ENCODE assay signal across 15 cellular contexts in genomic region chr15:29183071-29183831, GRCh38.
DNase-seq lines count a peak whose midpoint lies in the region; ATAC-seq and TF ChIP-seq lines count a peak whose summit lies in the region.
"Had no signal": no experiment of that assay in that cellular context is flagged by ENCODE, and none has a peak within 500 bp of the region (broad histone marks: within the 10 kb centered on the region; RNA-seq: fewer than 3 reads in every experiment).

No MANE protein-coding gene starts in this region.

- H3K4me1 Mint-ChIP-seq in activated CD8-positive, alpha-beta T cell treated with anti-CD3 and anti-CD28 coated beads for 36 hours (ENCODE audit: low read depth): peaks cover 9% of the 10 kb centered on the region
- H3K4me1 Mint-ChIP-seq in activated CD8-positive, alpha-beta T cell treated with anti-CD3 and anti-CD28 coated beads, Interleukin-2, amount 10 ng/mL, durations not matched to agents 7 days and 5 days (ENCODE audit: low read depth): no peaks in the 10 kb centered on the region
- peaks cover 13% of the 10 kb centered on the region for H3K4me1 Mint-ChIP-seq in HFFc6 (ENCODE audit: low read depth)
- H3K4me1 Mint-ChIP-seq: B cell had no signal

- H3K27ac Mint-ChIP-seq in activated CD8-positive, alpha-beta T cell treated with anti-CD3 and anti-CD28 coated beads for 36 hours: no peak overlapping the region
- no peak overlapping the region for H3K27ac Mint-ChIP-seq in activated CD8-positive, alpha-beta T cell treated with anti-CD3 and anti-CD28 coated beads, Interleukin-2, amount 10 ng/mL, durations not matched to agents 7 days and 5 days
- H3K27ac Mint-ChIP-seq in HFFc6: no peak overlapping the region
- H3K27ac Mint-ChIP-seq: B cell, progenitor cell of endocrine pancreas had no signal

- H3K36me3 Mint-ChIP-seq in activated CD8-positive, alpha-beta T cell treated with anti-CD3 and anti-CD28 coated beads for 36 hours (ENCODE audit: low read depth): no peaks in the 10 kb centered on the region
- H3K36me3 Mint-ChIP-seq in activated CD8-positive, alpha-beta T cell treated with anti-CD3 and anti-CD28 coated beads, Interleukin-2, amount 10 ng/mL, durations not matched to agents 7 days and 5 days (ENCODE audit: low read depth): no peaks in the 10 kb centered on the region
- peaks cover 4% of the 10 kb centered on the region; the same call in 1 of the 2 replicates for H3K36me3 Mint-ChIP-seq in HFFc6 (ENCODE audit: low read depth)

- POLR2A ChIA-PET in activated CD8-positive, alpha-beta T cell treated with anti-CD3 and anti-CD28 coated beads for 36 hours (lab: Charles Lee): no interaction called here
- POLR2A ChIA-PET in activated CD8-positive, alpha-beta T cell treated with anti-CD3 and anti-CD28 coated beads, Interleukin-2, amount 10 ng/mL, durations not matched to agents 7 days and 5 days (lab: Charles Lee): no interaction called here

- no peak for TF ChIP-seq CTCF in activated CD8-positive, alpha-beta T cell treated with anti-CD3 and anti-CD28 coated beads for 36 hours (IDR thresholded peaks at IDR 0.05)
- no peak for TF ChIP-seq CTCF in HFFc6 (IDR thresholded peaks at IDR 0.05)

- DNase-seq in activated CD8-positive, alpha-beta T cell treated with anti-CD3 and anti-CD28 coated beads for 36 hours: no peak
- no peak for DNase-seq in activated CD8-positive, alpha-beta T cell treated with anti-CD3 and anti-CD28 coated beads, Interleukin-2, amount 10 ng/mL, durations not matched to agents 7 days and 5 days
- peak; percentile 3 for DNase-seq in HFFc6
- DNase-seq in astrocyte of the hippocampus (ENCODE audit: low read depth, low spot score): peak; percentile 7
- DNase-seq in stimulated activated CD8-positive, alpha-beta memory T cell treated with anti-CD3 and anti-CD28 coated beads, Interleukin-4, amount 100 ng/mL, for 48 hours: peak; percentile 31
- no peak for DNase-seq in middle frontal gyrus (ENCODE audit: extremely low spot score, low spot score)
- no peak for DNase-seq in NCI-H2029 (lab: John Stamatoyannopoulos, UW)
- DNase-seq in HuH-7 (ENCODE audit: low spot score): no peak
- DNase-seq: activated CD4-positive, CD25-positive, alpha-beta regulatory T cell treated with anti-CD3 and anti-CD28 coated beads, Interleukin-2, amount 50 U/mL, for 72 hours; activated naive CD4-positive, alpha-beta T cell treated with Interleukin-2 at 50 U/mL for 16 hours; cerebellar nuclear complex; NCI-H1105 had no signal

- CTCF ChIA-PET in activated CD8-positive, alpha-beta T cell treated with anti-CD3 and anti-CD28 coated beads for 36 hours (lab: Charles Lee): interaction anchor here (0.8 to 1.1 kb wide), 2 partner anchors 13 to 43 kb away, joined by 3 to 4 read pairs; no protein-coding TSS in a partner anchor
- CTCF ChIA-PET in activated CD8-positive, alpha-beta T cell treated with anti-CD3 and anti-CD28 coated beads, Interleukin-2, amount 10 ng/mL, durations not matched to agents 7 days and 5 days (lab: Charles Lee): no interaction called here

- H3K4me3 Mint-ChIP-seq in activated CD8-positive, alpha-beta T cell treated with anti-CD3 and anti-CD28 coated beads for 36 hours: no peak overlapping the region
- H3K4me3 Mint-ChIP-seq in activated CD8-positive, alpha-beta T cell treated with anti-CD3 and anti-CD28 coated beads, Interleukin-2, amount 10 ng/mL, durations not matched to agents 7 days and 5 days: no peak overlapping the region
- H3K4me3 Mint-ChIP-seq in HFFc6: no peak overlapping the region
- H3K4me3 Mint-ChIP-seq: B cell had no signal

- no peaks in the 10 kb centered on the region for H3K9me3 Mint-ChIP-seq in activated CD8-positive, alpha-beta T cell treated with anti-CD3 and anti-CD28 coated beads for 36 hours
- H3K9me3 Mint-ChIP-seq in activated CD8-positive, alpha-beta T cell treated with anti-CD3 and anti-CD28 coated beads, Interleukin-2, amount 10 ng/mL, durations not matched to agents 7 days and 5 days (ENCODE audit: insufficient read depth): no peaks in the 10 kb centered on the region
- no peaks in the 10 kb centered on the region; the same call in 1 of the 2 replicates for H3K9me3 Mint-ChIP-seq in HFFc6

- intact Hi-C loops in activated CD8-positive, alpha-beta T cell treated with anti-CD3 and anti-CD28 coated beads for 36 hours (cut with micrococcal nuclease): no loop called here

- peaks cover 11% of the 10 kb centered on the region for H3K27me3 Mint-ChIP-seq in activated CD8-positive, alpha-beta T cell treated with anti-CD3 and anti-CD28 coated beads for 36 hours
- peaks cover 11% of the 10 kb centered on the region for H3K27me3 Mint-ChIP-seq in activated CD8-positive, alpha-beta T cell treated with anti-CD3 and anti-CD28 coated beads, Interleukin-2, amount 10 ng/mL, durations not matched to agents 7 days and 5 days (ENCODE audit: low read depth)
- peaks cover 5% of the 10 kb centered on the region for H3K27me3 Mint-ChIP-seq in HFFc6 (ENCODE audit: insufficient read depth)

- peak; percentile 42 for ATAC-seq in activated CD8-positive, alpha-beta T cell treated with anti-CD3 and anti-CD28 coated beads for 36 hours
- no peak for ATAC-seq in activated CD8-positive, alpha-beta T cell treated with anti-CD3 and anti-CD28 coated beads, Interleukin-2, amount 10 ng/mL, durations not matched to agents 7 days and 5 days
- ATAC-seq: SK-N-SH treated with all-trans-retinoic acid at 6 μM for 48 hours had no signal

Comparison
In these comparisons a context has a peak if more than half of its experiments do, and no peak if none do; other contexts are left out.
1. DNase-seq: peak in HFFc6 (single experiment), astrocyte of the hippocampus (single experiment) and stimulated activated CD8-positive, alpha-beta memory T cell treated with anti-CD3 and anti-CD28 coated beads, Interleukin-4, amount 100 ng/mL, for 48 hours (single experiment); none in activated CD8-positive, alpha-beta T cell treated with anti-CD3 and anti-CD28 coated beads for 36 hours (single experiment), activated CD8-positive, alpha-beta T cell treated with anti-CD3 and anti-CD28 coated beads, Interleukin-2, amount 10 ng/mL, durations not matched to agents 7 days and 5 days (single experiment), middle frontal gyrus (single experiment), NCI-H2029 (single experiment) and HuH-7 (single experiment).